34 cellular contexts compared by ENCODE assay signal in the genomic region with DNA sequence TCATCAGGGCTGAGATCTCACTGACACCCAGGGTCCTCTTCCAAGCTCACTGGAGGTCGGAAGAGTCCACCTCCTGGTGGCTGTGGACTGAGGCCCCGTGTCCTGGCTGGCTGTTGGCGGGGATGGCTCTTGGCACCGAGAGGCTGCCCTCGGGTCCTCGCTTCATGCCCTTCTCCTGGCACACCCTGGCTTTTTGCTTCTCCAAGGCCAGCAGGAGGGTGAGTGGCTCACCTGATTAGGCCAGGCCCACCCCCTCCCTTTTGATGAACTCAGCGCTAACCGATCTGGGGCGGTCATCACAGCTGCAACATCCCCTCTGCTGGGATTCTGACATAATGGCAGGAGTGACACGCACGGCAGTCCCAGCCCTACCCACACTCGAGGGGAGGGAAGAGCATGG. TPM values are rescaled to one million over a fixed set of nuclear protein-coding genes. Genes with fewer than 3 reads are reported as not detected.
"Had no signal": no experiment of that assay in that cellular context is flagged by ENCODE, and none has a peak within 500 bp of the region (broad histone marks: within the 10 kb centered on the region; RNA-seq: fewer than 3 reads in every experiment).

No MANE protein-coding gene starts in this region.

- DNase-seq: activated B cell treated with CpG ODN at 0.5 μM for 24 hours; activated CD4-positive, alpha-beta T cell treated with anti-CD3 and anti-CD28 coated beads for 48 hours; activated CD4-positive, alpha-beta T cell treated with anti-CD3 and anti-CD28 coated beads, Interleukin-2, amount 50 U/mL, for 1 hour; activated CD4-positive, alpha-beta T cell treated with anti-CD3 and anti-CD28 coated beads, Interleukin-2, amount 50 U/mL, for 48 hours; activated CD8-positive, alpha-beta memory T cell treated with anti-CD3 and anti-CD28 coated beads for 24 hours; activated CD8-positive, alpha-beta memory T cell treated with anti-CD3 and anti-CD28 coated beads, Interleukin-2, amount 50 U/mL, for 4 hours; activated CD8-positive, alpha-beta T cell treated with anti-CD3 and anti-CD28 coated beads for 36 hours; activated effector memory CD4-positive, alpha-beta T cell treated with anti-CD3 and anti-CD28 coated beads, Interleukin-2, amount 50 U/mL, for 16 hours; activated naive CD4-positive, alpha-beta T cell treated with anti-CD3 and anti-CD28 coated beads for 36 hours; activated naive CD8-positive, alpha-beta T cell treated with anti-CD3 and anti-CD28 coated beads for 36 hours; activated naive CD8-positive, alpha-beta T cell treated with anti-CD3 and anti-CD28 coated beads, Interleukin-2, amount 50 U/mL, for 24 hours; activated T-cell treated with anti-CD3 and anti-CD28 coated beads, Interleukin-2, amount 50 U/mL, for 1 hour; activated T-cell treated with anti-CD3 and anti-CD28 coated beads, Interleukin-2, amount 50 U/mL, for 48 hours; adrenal gland; amygdala; aorta; body of pancreas; caudate nucleus; colonic mucosa; effector CD8-positive, alpha-beta T cell; foreskin fibroblast; head of caudate nucleus; T-helper 17 cell; T1000; WERI-Rb-1 had no signal

- H3K27ac Mint-ChIP-seq: activated B cell treated with CpG ODN at 0.5 μM for 24 hours; activated CD8-positive, alpha-beta T cell treated with anti-CD3 and anti-CD28 coated beads for 36 hours; activated naive CD4-positive, alpha-beta T cell treated with anti-CD3 and anti-CD28 coated beads for 36 hours; activated naive CD4-positive, alpha-beta T cell treated with anti-CD3 and anti-CD28 coated beads, Interleukin-2, amount 50 U/mL, for 24 hours; activated naive CD8-positive, alpha-beta T cell treated with anti-CD3 and anti-CD28 coated beads for 36 hours; activated naive CD8-positive, alpha-beta T cell treated with anti-CD3 and anti-CD28 coated beads, Interleukin-2, amount 50 U/mL, for 24 hours; activated T-helper 1 cell treated with anti-CD3 and anti-CD28 coated beads, Interleukin-12 subunit alpha, Interleukin-12 subunit beta, Interleukin-2, Interleukin-4 antibody, amounts not matched to agents 30 ng/mL and 10 ng/mL and 1 ng/mL, durations not matched to agents 14 hours and 24 hours and 36 hours; activated T-helper 2 cell treated with anti-CD3 and anti-CD28 coated beads, Interferon-gamma antibody, Interleukin-2, Interleukin-4, amounts not matched to agents 10 μg/mL and 5 μg/mL and 100 μg/mL, durations not matched to agents 14 hours and 24 hours and 36 hours; T-helper 17 cell; T-helper 2 cell treated with Interferon-gamma antibody and Interleukin-4, amounts not matched to agents 5 μg/mL and 100 μg/mL, for 36 hours had no signal

- H3K9me3 Mint-ChIP-seq: activated B cell treated with CpG ODN at 0.5 μM for 24 hours; activated CD8-positive, alpha-beta T cell treated with anti-CD3 and anti-CD28 coated beads for 36 hours; activated naive CD4-positive, alpha-beta T cell treated with anti-CD3 and anti-CD28 coated beads for 36 hours; activated naive CD4-positive, alpha-beta T cell treated with anti-CD3 and anti-CD28 coated beads, Interleukin-2, amount 50 U/mL, for 24 hours; activated naive CD8-positive, alpha-beta T cell treated with anti-CD3 and anti-CD28 coated beads for 36 hours; activated naive CD8-positive, alpha-beta T cell treated with anti-CD3 and anti-CD28 coated beads, Interleukin-2, amount 50 U/mL, for 24 hours; activated T-helper 1 cell treated with anti-CD3 and anti-CD28 coated beads, Interleukin-12 subunit alpha, Interleukin-12 subunit beta, Interleukin-2, Interleukin-4 antibody, amounts not matched to agents 30 ng/mL and 10 ng/mL and 1 ng/mL, durations not matched to agents 14 hours and 24 hours and 36 hours; activated T-helper 2 cell treated with anti-CD3 and anti-CD28 coated beads, Interferon-gamma antibody, Interleukin-2, Interleukin-4, amounts not matched to agents 10 μg/mL and 5 μg/mL and 100 μg/mL, durations not matched to agents 14 hours and 24 hours and 36 hours; T-helper 2 cell treated with Interferon-gamma antibody and Interleukin-4, amounts not matched to agents 5 μg/mL and 100 μg/mL, for 36 hours had no signal

- FAIRE-seq: endometrium, frontal cortex had no signal

- H3K4me1 ChIP-seq: colonic mucosa had no signal

- H3K4me3 ChIP-seq: adrenal gland, body of pancreas, colonic mucosa had no signal

- ATAC-seq: activated CD4-positive, CD25-positive, alpha-beta regulatory T cell treated with anti-CD3 and anti-CD28 coated beads, Interleukin-2, amount 50 U/mL, for 24 hours; activated CD8-positive, alpha-beta T cell treated with anti-CD3 and anti-CD28 coated beads for 36 hours; activated naive CD8-positive, alpha-beta T cell treated with anti-CD3 and anti-CD28 coated beads, Interleukin-2, amount 50 U/mL, for 24 hours; body of pancreas; esophagus mucosa; T-helper 17 cell had no signal

- H3K9me3 ChIP-seq: adrenal gland, body of pancreas, colonic mucosa had no signal

- H3K27me3 Mint-ChIP-seq: activated B cell treated with CpG ODN at 0.5 μM for 24 hours; activated CD8-positive, alpha-beta T cell treated with anti-CD3 and anti-CD28 coated beads for 36 hours; activated naive CD4-positive, alpha-beta T cell treated with anti-CD3 and anti-CD28 coated beads, Interleukin-2, amount 50 U/mL, for 24 hours; activated naive CD8-positive, alpha-beta T cell treated with anti-CD3 and anti-CD28 coated beads for 36 hours; activated naive CD8-positive, alpha-beta T cell treated with anti-CD3 and anti-CD28 coated beads, Interleukin-2, amount 50 U/mL, for 24 hours; T-helper 17 cell had no signal

- H3K4me3 Mint-ChIP-seq: activated B cell treated with CpG ODN at 0.5 μM for 24 hours; activated CD8-positive, alpha-beta T cell treated with anti-CD3 and anti-CD28 coated beads for 36 hours; activated naive CD4-positive, alpha-beta T cell treated with anti-CD3 and anti-CD28 coated beads for 36 hours; activated naive CD4-positive, alpha-beta T cell treated with anti-CD3 and anti-CD28 coated beads, Interleukin-2, amount 50 U/mL, for 24 hours; activated naive CD8-positive, alpha-beta T cell treated with anti-CD3 and anti-CD28 coated beads for 36 hours; activated naive CD8-positive, alpha-beta T cell treated with anti-CD3 and anti-CD28 coated beads, Interleukin-2, amount 50 U/mL, for 24 hours; activated T-helper 1 cell treated with anti-CD3 and anti-CD28 coated beads, Interleukin-12 subunit alpha, Interleukin-12 subunit beta, Interleukin-2, Interleukin-4 antibody, amounts not matched to agents 30 ng/mL and 10 ng/mL and 1 ng/mL, durations not matched to agents 14 hours and 24 hours and 36 hours; T-helper 2 cell treated with Interferon-gamma antibody and Interleukin-4, amounts not matched to agents 5 μg/mL and 100 μg/mL, for 36 hours had no signal

- H3K27me3 ChIP-seq: adrenal gland, body of pancreas, colonic mucosa had no signal

- H3K27ac ChIP-seq: adrenal gland, body of pancreas, colonic mucosa, WERI-Rb-1 had no signal

- H3K36me3 ChIP-seq: colonic mucosa had no signal

RNA-seq across cellular contexts. Expression of a gene that starts 14.2 kb away (rescaled TPM):
- total RNA-seq: activated T-helper 1 cell treated with anti-CD3 and anti-CD28 coated beads, Interleukin-12 subunit alpha, Interleukin-12 subunit beta, Interleukin-2, Interleukin-4 antibody, amounts not matched to agents 30 ng/mL and 10 ng/mL and 1 ng/mL, durations not matched to agents 14 hours and 24 hours and 36 hours; epithelial cell of proximal tubule had no signal
